In the genomic region with DNA sequence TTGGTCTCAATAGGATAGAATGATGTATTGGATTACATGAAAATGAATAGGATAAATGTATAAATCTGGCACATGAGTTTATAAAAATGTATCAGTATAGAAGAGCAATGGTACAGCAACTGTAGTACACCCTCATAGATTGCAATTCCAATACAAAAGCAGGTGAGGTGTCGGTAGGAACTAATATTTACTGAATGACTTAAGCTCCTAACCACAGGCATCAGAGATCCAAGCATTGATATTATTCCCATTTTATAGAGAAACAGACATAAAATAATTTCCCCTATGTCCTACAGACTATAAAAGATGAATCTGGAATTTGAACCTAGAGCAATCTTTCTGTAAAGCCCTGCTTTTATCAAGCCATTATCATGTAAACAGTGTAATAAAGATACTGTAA, we compare ENCODE assay signal across 33 cellular contexts.
"Had no signal": no experiment of that assay in that cellular context is flagged by ENCODE, and none has a peak within 500 bp of the region (broad histone marks: within the 10 kb centered on the region; RNA-seq: fewer than 3 reads in every experiment).

No MANE protein-coding gene starts in this region.

- H3K27me3 ChIP-seq: MG63 had no signal

- DNase-seq: Karpas-422, Kasumi-1, MG63, MM.1S, NCI-H1048, NCI-H1092, NCI-H1092 treated with DMSO at 0.1 percent for 48 hours, NCI-H1105, NCI-H1105 treated with DMSO at 0.1 percent for 48 hours, NCI-H1417, NCI-H1417 treated with DMSO at 0.1 percent for 48 hours, NCI-H1436, NCI-H1436 treated with DMSO at 0.1 percent for 48 hours, NCI-H146, NCI-H1694, NCI-H1694 treated with DMSO at 0.1 percent for 48 hours, NCI-H187, NCI-H187 treated with DMSO at 0.1 percent for 48 hours, NCI-H1930, NCI-H2029, NCI-H2029 treated with DMSO at 0.1 percent for 48 hours, NCI-H2081, NCI-H2081 treated with DMSO at 0.1 percent for 48 hours, NCI-H2107, NCI-H2171, NCI-H2171 treated with DMSO at 0.1 percent for 48 hours, NCI-H2227 treated with DMSO at 0.1 percent for 48 hours, NCI-H226, NCI-H345, NCI-H446, NCI-H446 treated with DMSO at 0.1 percent for 48 hours, NCI-H510A had no signal

- H3K36me3 ChIP-seq: MG63 had no signal

- H3K9ac ChIP-seq: KMS-11 had no signal

- H3K27ac ChIP-seq: KMS-11 had no signal

- H3K4me2 ChIP-seq: KMS-11 had no signal

- H3K9me3 ChIP-seq: MG63 had no signal

- H3K4me3 ChIP-seq: MG63 had no signal
